ENCODE assay signal across 21 cellular contexts in genomic region chr12:132213359-132214160, GRCh38.
DNase-seq lines count a peak whose midpoint lies in the region; ATAC-seq, FAIRE-seq and TF ChIP-seq lines count a peak whose summit lies in the region.
"Had no signal": no experiment of that assay in that cellular context is flagged by ENCODE, and none has a peak within 500 bp of the region (broad histone marks: within the 10 kb centered on the region; RNA-seq: fewer than 3 reads in every experiment).

No MANE protein-coding gene starts in this region.

- H3K18ac ChIP-seq in mesenchymal stem cell (ENCODE audit: low read depth in 1 of 2, low read length in 2 of 2), result no peak overlapping the region

- H2AFZ ChIP-seq in HepG2 (ENCODE audit: low read length) (no peak overlapping the region), mesenchymal stem cell (ENCODE audit: low read depth, low read length) (no peak overlapping the region)

- no peak overlapping the region for H2AK5ac ChIP-seq in mesenchymal stem cell (ENCODE audit: low read length, severe bottlenecking)

- H3K23ac ChIP-seq in mesenchymal stem cell (ENCODE audit: low read length in 2 of 2), result no peak overlapping the region

- peak overlapping the region; percentile 68 for H4K91ac ChIP-seq in mesenchymal stem cell (ENCODE audit: low read length)

- H4K8ac ChIP-seq in mesenchymal stem cell (ENCODE audit: low read length), result no peak overlapping the region

- CTCF ChIA-PET in HepG2 (lab: Yijun Ruan, JAX; ENCODE audit: low intra/inter-chr PET ratio, low total read pairs), result no interaction called here

- FAIRE-seq in HepG2 (lab: Jason Lieb, UNC), result no peak
- FAIRE-seq: A204.1, D721Med, H54 had no signal

- no peaks in the 10 kb centered on the region for H3K79me2 ChIP-seq in HepG2 (ENCODE audit: insufficient read depth, low read length)

- H3K4ac ChIP-seq in mesenchymal stem cell (ENCODE audit: low read depth in 1 of 2, low read length in 2 of 2), result no peak overlapping the region

- TF ChIP-seq CTCF in HepG2 (CRISPR knock-in tag; IDR thresholded peaks at IDR 0.05), result no peak
- no peak for TF ChIP-seq CTCF in right lobe of liver (IDR thresholded peaks at IDR 0.05)
- TF ChIP-seq CTCF in upper lobe of right lung (IDR thresholded peaks at IDR 0.05), result no peak
- TF ChIP-seq CTCF in omental fat pad (IDR thresholded peaks at IDR 0.05), result no peak

- H3K9ac ChIP-seq in HepG2 (ENCODE audit: insufficient read depth, low read depth, low read length) (no peak overlapping the region), mesenchymal stem cell (ENCODE audit: low read length) (no peak overlapping the region)

- BruUV-seq in HepG2 (replicated peaks; lab: Mats Ljungman, UMichigan), result no TSS peak

- intact Hi-C loops in HepG2 (cut with micrococcal nuclease; ENCODE audit: unreplicated experiment) (no loop called here), right lobe of liver (cut with DNase I) (loop anchor here (10.0 kb wide), 1 partner anchor 59 kb away; no protein-coding TSS in a partner anchor), upper lobe of right lung (cut with DNase I) (no loop called here)

- no peak overlapping the region for H3K14ac ChIP-seq in mesenchymal stem cell (ENCODE audit: low read length in 2 of 2)

- DNase-seq in HepG2 (ENCODE audit: low spot score) (no peak), right lobe of liver (no peak), T-helper 17 cell (no peak), mesenchymal stem cell (no peak), upper lobe of right lung (no peak), DMS114 treated with DMSO at 0.1 percent for 48 hours (lab: John Stamatoyannopoulos, UW; ENCODE audit: unreplicated experiment) (no peak), SJCRH30 (no peak), omental fat pad (ENCODE audit: low spot score) (no peak)
- DNase-seq: DMS79 treated with DMSO at 0.1 percent for 48 hours, HFFc6, IMR-90, Kasumi-1, MG63, NCI-H1048, NCI-H1436 treated with DMSO at 0.1 percent for 48 hours, NCI-H2029 treated with DMSO at 0.1 percent for 48 hours, NCI-H2171, NCI-H526 had no signal

- H2BK120ac ChIP-seq in mesenchymal stem cell (ENCODE audit: low read depth, low read length), result no peak overlapping the region

- no peak overlapping the region for H3K4me3 ChIP-seq in HepG2 (replicated peaks in 1 of 3; ENCODE audit: insufficient read depth in 1 of 3, low read depth in 2 of 3, low read length in 3 of 3)
- H3K4me3 ChIP-seq in right lobe of liver, result no peak overlapping the region
- no peak overlapping the region for H3K4me3 ChIP-seq in mesenchymal stem cell (ENCODE audit: insufficient read depth in 1 of 2, low read depth in 1 of 2, low read length in 2 of 2)
- no peak overlapping the region for H3K4me3 ChIP-seq in upper lobe of right lung
- H3K4me3 ChIP-seq in SJCRH30, result no peak overlapping the region
- H3K4me3 ChIP-seq: MG63 had no signal

- H3K36me3 Mint-ChIP-seq in T-helper 17 cell (ENCODE audit: low read depth), result peaks cover 2% of the 10 kb centered on the region

- TF ChIP-seq POLR2A in HepG2 (IDR thresholded peaks at IDR 0.05; ENCODE audit: insufficient read depth in 1 of 2, low read depth in 2 of 2, low read length in 2 of 2), result no peak
- no peak for TF ChIP-seq POLR2A in right lobe of liver (IDR thresholded peaks at IDR 0.05)

- H3K4me2 ChIP-seq in HepG2 (ENCODE audit: low read depth, low read length) (no peak overlapping the region), mesenchymal stem cell (ENCODE audit: low read length, poor library complexity, severe bottlenecking) (no peak overlapping the region)

- H3K4me3 Mint-ChIP-seq in T-helper 17 cell, result peak overlapping the region; percentile 6
- H3K4me3 Mint-ChIP-seq: HFFc6 had no signal

- H3K27ac Mint-ChIP-seq in T-helper 17 cell, result no peak overlapping the region
- H3K27ac Mint-ChIP-seq: HFFc6 had no signal

- H3K4me1 ChIP-seq in HepG2 (ENCODE audit: insufficient read depth, low read length) (no peaks in the 10 kb centered on the region), right lobe of liver (no peaks in the 10 kb centered on the region), mesenchymal stem cell (ENCODE audit: control insufficient read depth, insufficient read depth, low read depth, low read length) (no peaks in the 10 kb centered on the region), upper lobe of right lung (no peaks in the 10 kb centered on the region), SJCRH30 (no peaks in the 10 kb centered on the region)

- H3K27me3 Mint-ChIP-seq in T-helper 17 cell, result peaks cover 4% of the 10 kb centered on the region

- no peak overlapping the region for H2BK15ac ChIP-seq in mesenchymal stem cell (ENCODE audit: low read depth, poor library complexity, severe bottlenecking)

- no peak for TF ChIP-seq EP300 in HepG2 (IDR thresholded peaks at IDR 0.05; ENCODE audit: low read depth in 2 of 2, low read length in 2 of 2)
- TF ChIP-seq EP300 in HepG2 (CRISPR knock-in tag; IDR thresholded peaks at IDR 0.05; ENCODE audit: borderline replicate concordance), result no peak

- H2BK12ac ChIP-seq in mesenchymal stem cell (ENCODE audit: low read length in 2 of 2), result no peak overlapping the region

- peaks cover 13 to 67% of the 10 kb centered on the region in 2 experiments for H3K27me3 ChIP-seq in HepG2 (ENCODE audit: control insufficient read depth in 1 of 2, insufficient read depth in 2 of 2, low read length in 2 of 2)
- no peaks in the 10 kb centered on the region for H3K27me3 ChIP-seq in right lobe of liver
- H3K27me3 ChIP-seq in mesenchymal stem cell (ENCODE audit: control insufficient read depth in 1 of 2, insufficient read depth in 1 of 2, low read length in 2 of 2), result peaks cover 0 to 39% of the 10 kb centered on the region in 2 experiments
- no peaks in the 10 kb centered on the region for H3K27me3 ChIP-seq in upper lobe of right lung
- no peaks in the 10 kb centered on the region for H3K27me3 ChIP-seq in SJCRH30

- ATAC-seq in HepG2 (peak; percentile 21), right lobe of liver (no peak), T-helper 17 cell (no peak), upper lobe of right lung (peak; percentile 20), omental fat pad (ENCODE audit: low FRiP score) (no peak)

- H2BK5ac ChIP-seq in mesenchymal stem cell (ENCODE audit: low read depth, low read length, poor library complexity, severe bottlenecking), result no peak overlapping the region

- WGBS in HepG2 (ENCODE audit: low lambda C conversion rate), result 55% methylated on average over 8 of the region's 26 CpGs
- 40% methylated on average over 1 of the region's 26 CpGs for WGBS in right lobe of liver (ENCODE audit: insufficient coverage, low coverage, low lambda C conversion rate, missing lambda C conversion rate)
- WGBS in mesenchymal stem cell, result 85% methylated on average over 26 of the region's 26 CpGs

- in situ Hi-C loops in HepG2 (cut with HindIII; ENCODE audit: extremely low pct_ligation_motif_present, low pct_unique_long_range_greater_than_20kb), result no loop called here

- peaks cover 8% of the 10 kb centered on the region for H3K4me1 Mint-ChIP-seq in T-helper 17 cell

- no peaks in the 10 kb centered on the region for H3K36me3 ChIP-seq in HepG2 (replicated peaks in 1 of 2; ENCODE audit: control insufficient read depth in 1 of 2, insufficient read depth in 2 of 2, low read length in 2 of 2)
- H3K36me3 ChIP-seq in right lobe of liver, result no peaks in the 10 kb centered on the region
- no peaks in the 10 kb centered on the region for H3K36me3 ChIP-seq in mesenchymal stem cell (ENCODE audit: control insufficient read depth in 1 of 2, insufficient read depth in 2 of 2, low read depth in 1 of 2, low read length in 2 of 2)
- no peaks in the 10 kb centered on the region for H3K36me3 ChIP-seq in upper lobe of right lung
- no peaks in the 10 kb centered on the region for H3K36me3 ChIP-seq in SJCRH30
- H3K36me3 ChIP-seq: MG63 had no signal

- H3K9me3 ChIP-seq in HepG2 (ENCODE audit: low read length) (no peaks in the 10 kb centered on the region), right lobe of liver (no peaks in the 10 kb centered on the region), T-helper 17 cell (ENCODE audit: control insufficient read depth, low read length, poor library complexity, severe bottlenecking) (no peaks in the 10 kb centered on the region), mesenchymal stem cell (ENCODE audit: control insufficient read depth, low read length) (peaks cover under 1% of the 10 kb centered on the region), upper lobe of right lung (no peaks in the 10 kb centered on the region), SJCRH30 (replicated peaks) (no peaks in the 10 kb centered on the region)
- H3K9me3 ChIP-seq: MG63 had no signal

- TF ChIP-seq RAD21 in HepG2 (CRISPR knock-in tag; IDR thresholded peaks at IDR 0.05), result no peak

- no peaks in the 10 kb centered on the region for H3K79me1 ChIP-seq in mesenchymal stem cell (replicated peaks; ENCODE audit: low read length, poor library complexity, severe bottlenecking)

- POLR2A ChIA-PET in HepG2 (lab: Yijun Ruan, JAX), result no interaction called here

- H3K27ac ChIP-seq in HepG2 (ENCODE audit: extremely low read length, insufficient read depth, low read length) (no peak overlapping the region), right lobe of liver (no peak overlapping the region), mesenchymal stem cell (ENCODE audit: low read length, poor library complexity, severe bottlenecking) (no peak overlapping the region), upper lobe of right lung (no peak overlapping the region), SJCRH30 (no peak overlapping the region)

- H4K20me1 ChIP-seq in HepG2 (ENCODE audit: insufficient read depth, low read length), result no peaks in the 10 kb centered on the region

TF ChIP-seq in HepG2, 621 proteins besides CTCF, POLR2A, EP300 and RAD21 (continues in another document):
- TF ChIP-seq ZFYVE20 (CRISPR knock-in tag; IDR thresholded peaks at IDR 0.05; ENCODE audit: borderline replicate concordance, low read depth), result no peak
- TF ChIP-seq SETDB1 (CRISPR knock-in tag; IDR thresholded peaks at IDR 0.05; ENCODE audit: borderline replicate concordance), result no peak
- no peak for TF ChIP-seq IRF9 (CRISPR knock-in tag; IDR thresholded peaks at IDR 0.05; ENCODE audit: borderline replicate concordance)
- TF ChIP-seq SAFB2 (CRISPR knock-in tag; IDR thresholded peaks at IDR 0.05; ENCODE audit: borderline replicate concordance, low read depth), result no peak
- TF ChIP-seq MBD4 (IDR thresholded peaks at IDR 0.05; ENCODE audit: borderline replicate concordance, low read length), result no peak
- TF ChIP-seq ZNF616 (CRISPR knock-in tag; IDR thresholded peaks at IDR 0.05; ENCODE audit: low read depth), result no peak

Comparison
In these comparisons a context has a peak if more than half of its experiments do, and no peak if none do; other contexts are left out.
1. ATAC-seq: peak in HepG2 (single experiment) and upper lobe of right lung (single experiment); none in right lobe of liver (0 of 4), T-helper 17 cell (single experiment) and omental fat pad (single experiment).
2. intact Hi-C loops: an anchor here in right lobe of liver (10.0 kb wide); none called in HepG2 and upper lobe of right lung.